In the genomic region with DNA sequence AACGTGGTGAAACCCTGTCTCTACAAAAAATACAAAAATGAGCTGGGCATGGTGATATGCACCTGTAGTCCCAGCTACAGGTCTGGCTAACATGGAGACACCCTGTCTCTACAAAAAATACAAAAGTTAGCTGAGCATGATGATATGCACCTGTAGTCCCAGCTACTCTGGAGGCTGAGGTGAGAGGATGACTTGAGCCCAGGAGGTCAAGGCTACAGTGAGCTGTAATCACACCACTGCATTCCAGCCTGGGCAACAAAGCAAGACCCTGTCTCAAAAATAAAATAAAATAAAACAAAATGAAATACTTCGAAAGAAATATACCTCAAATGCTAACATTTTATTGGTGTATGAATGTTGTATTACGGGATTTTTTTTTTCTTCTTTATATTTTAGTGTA, we compare ENCODE assay signal across 21 cellular contexts.
"Had no signal": no experiment of that assay in that cellular context is flagged by ENCODE, and none has a peak within 500 bp of the region (broad histone marks: within the 10 kb centered on the region; RNA-seq: fewer than 3 reads in every experiment).

No MANE protein-coding gene starts in this region.

- H3K9me3 Mint-ChIP-seq: naive B cell had no signal

- H3K27ac Mint-ChIP-seq: memory B cell, naive B cell had no signal

- H3K27ac ChIP-seq: dorsolateral prefrontal cortex, esophagus squamous epithelium, left lung, lower lobe of right lung had no signal

- H2AFZ ChIP-seq: hepatocyte had no signal

- H3K79me2 ChIP-seq: hepatocyte had no signal

- H3K36me3 Mint-ChIP-seq: memory B cell, naive B cell had no signal

- H3K36me3 ChIP-seq: esophagus squamous epithelium, gastrocnemius medialis, left lung, lower lobe of right lung had no signal

- H3K27me3 ChIP-seq: dorsolateral prefrontal cortex, gastrocnemius medialis, hepatocyte had no signal

- ATAC-seq: gastrocnemius medialis, left cardiac atrium, left lung, left ventricle myocardium superior, lower lobe of right lung had no signal

- DNase-seq: dermis blood vessel endothelial cell; dorsolateral prefrontal cortex; effector CD4-positive, alpha-beta T cell; effector memory CD4-positive, alpha-beta T cell; esophagus squamous epithelium; foreskin fibroblast; foreskin melanocyte; gastrocnemius medialis; glutamatergic neuron; head of caudate nucleus; left cardiac atrium; left lung; left ventricle myocardium superior; lower lobe of right lung; mammary epithelial cell; mesendoderm; midbrain; naive B cell had no signal

- H3K4me3 ChIP-seq: coronary artery, esophagus squamous epithelium, hepatocyte, left lung, lower lobe of right lung had no signal

- H3K9me3 ChIP-seq: esophagus squamous epithelium, gastrocnemius medialis, left lung, lower lobe of right lung had no signal

- H3K4me2 ChIP-seq: hepatocyte had no signal
